28 cellular contexts compared by ENCODE assay signal in genomic region chr4:88477229-88477860, GRCh38.
"Had no signal": no experiment of that assay in that cellular context is flagged by ENCODE, and none has a peak within 500 bp of the region (broad histone marks: within the 10 kb centered on the region; RNA-seq: fewer than 3 reads in every experiment).

No MANE protein-coding gene starts in this region.

- ATAC-seq: natural killer cell; psoas muscle; right cardiac atrium; sciatic nerve; stimulated activated memory B cell treated with anti-CD40 and anti-IgM and Interleukin-4, amounts not matched to agents 10 μg/mL and 1 μg/mL and 100 μg/mL, for 72 hours; stimulated activated naive CD8-positive, alpha-beta T cell treated with anti-CD3 and anti-CD28 coated beads, Interleukin-15, amount 100 ng/mL, for 72 hours; stimulated activated naive CD8-positive, alpha-beta T cell treated with anti-CD3 and anti-CD28 coated beads, Interleukin-15, Interleukin-2, amounts not matched to agents 100 U/mL and 50 U/mL, for 24 hours had no signal

- H3K27me3 ChIP-seq: neural progenitor cell, ovary, spleen, thyroid gland, tibial nerve, upper lobe of left lung, vagina had no signal

- H3K27ac ChIP-seq: neural progenitor cell, ovary, parathyroid adenoma, psoas muscle, skin epidermis, spleen, thoracic aorta, thyroid gland, tibial nerve, upper lobe of left lung, vagina had no signal

- H3K4me3 ChIP-seq: neural progenitor cell, ovary, psoas muscle, skin epidermis, smooth muscle cell, spleen, thoracic aorta, thyroid gland, tibial nerve, upper lobe of left lung, vagina had no signal

- FAIRE-seq: urothelium cell line had no signal

- H3K4me2 ChIP-seq: neural progenitor cell, smooth muscle cell had no signal

- H3K4me1 ChIP-seq: neural progenitor cell, parathyroid adenoma, psoas muscle, spleen, tibial nerve, upper lobe of left lung, vagina had no signal

- H2AFZ ChIP-seq: neural progenitor cell, parathyroid adenoma had no signal

- H3K79me2 ChIP-seq: parathyroid adenoma had no signal

- H3K9me3 ChIP-seq: ovary, psoas muscle, spleen, thoracic aorta, thyroid gland, tibial nerve, upper lobe of left lung, vagina had no signal

- DNase-seq: natural killer cell; occipital lobe; ovary; posterior cingulate gyrus; psoas muscle; right cardiac atrium; spleen; stimulated activated CD4-positive, alpha-beta T cell treated with anti-CD3 and anti-CD28 coated beads, Interleukin-12 subunit alpha, Interleukin-12 subunit beta, amount 100 ng/mL, for 4 hours; stimulated activated CD4-positive, alpha-beta T cell treated with anti-CD3 and anti-CD28 coated beads, Interleukin-1b, Interleukin-23, amount 100 ng/mL, for 48 hours; stimulated activated CD4-positive, alpha-beta T cell treated with anti-CD3 and anti-CD28 coated beads, Interleukin-4, amount 100 ng/mL, for 1 hour; stimulated activated CD4-positive, alpha-beta T cell treated with anti-CD3 and anti-CD28 coated beads, Interleukin-4, amount 100 ng/mL, for 4 hours; stimulated activated CD8-positive, alpha-beta memory T cell treated with anti-CD3 and anti-CD28 coated beads, Interleukin-4, amount 100 ng/mL, for 48 hours; stimulated activated naive CD4-positive, alpha-beta T cell; stimulated activated naive CD8-positive, alpha-beta T cell treated with anti-CD3 and anti-CD28 coated beads, Interleukin-15, amount 100 ng/mL, for 72 hours; stimulated activated naive CD8-positive, alpha-beta T cell treated with anti-CD3 and anti-CD28 coated beads, Interleukin-15, Interleukin-2, amounts not matched to agents 100 U/mL and 50 U/mL, for 24 hours; thyroid gland; trophoblast cell; upper lobe of left lung had no signal

- H3K36me3 ChIP-seq: neural progenitor cell, ovary, thyroid gland had no signal

- H3K9ac ChIP-seq: neural progenitor cell, parathyroid adenoma had no signal
